14 cellular contexts compared by ENCODE assay signal in the genomic region with DNA sequence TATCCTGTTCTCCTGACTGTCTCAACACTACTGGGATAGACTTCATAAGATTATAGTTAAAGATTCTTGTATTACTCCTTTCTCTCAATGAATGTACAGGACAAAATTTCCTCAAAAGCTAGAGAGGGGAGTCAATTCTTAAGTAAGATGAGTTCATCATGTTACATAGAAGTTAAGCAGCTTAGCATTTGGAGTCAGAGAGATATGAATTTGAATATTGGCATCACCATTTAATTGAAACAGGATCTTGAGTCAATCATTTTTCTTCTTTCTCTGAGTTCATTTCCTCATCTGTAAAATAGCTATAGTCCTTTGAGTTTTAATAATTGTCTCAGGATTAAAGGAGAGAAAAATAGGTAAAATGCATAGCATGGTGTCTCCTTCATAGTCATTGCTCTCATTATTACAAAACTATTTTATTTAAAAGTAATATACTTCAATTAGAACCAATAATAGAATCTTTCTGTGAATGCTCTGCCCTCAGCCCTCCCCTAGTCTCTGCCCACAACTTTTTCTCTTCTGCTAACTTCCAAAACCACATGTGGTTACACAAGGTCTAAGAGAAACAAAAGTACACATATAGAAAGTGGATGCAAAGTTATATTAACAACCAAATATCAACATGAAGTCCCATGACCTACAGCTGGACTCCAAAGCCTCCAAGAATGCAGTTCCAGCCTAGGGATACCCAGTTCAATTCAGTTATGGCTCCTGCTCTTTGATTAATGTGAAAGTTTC.
"Had no signal": no experiment of that assay in that cellular context is flagged by ENCODE, and none has a peak within 500 bp of the region (broad histone marks: within the 10 kb centered on the region; RNA-seq: fewer than 3 reads in every experiment).

No MANE protein-coding gene starts in this region.

- H3K36me3 ChIP-seq: prostate gland, right lobe of liver, spleen, thyroid gland had no signal

- H3K9me3 ChIP-seq: body of pancreas, prostate gland, thyroid gland had no signal

- H3K4me3 ChIP-seq: body of pancreas, prostate gland, right lobe of liver, spleen, thyroid gland had no signal

- H3K27me3 ChIP-seq: body of pancreas, right lobe of liver, spleen, thyroid gland had no signal

- H3K27ac ChIP-seq: body of pancreas, prostate gland, right lobe of liver, spleen, thyroid gland had no signal

- H3K4me1 ChIP-seq: body of pancreas, prostate gland, right lobe of liver, spleen, thyroid gland had no signal

- DNase-seq: activated B cell treated with CpG ODN at 0.5 μM for 24 hours; activated CD4-positive, alpha-beta T cell treated with anti-CD3 and anti-CD28 coated beads, Interleukin-2, amount 50 U/mL, for 1 hour; activated CD8-positive, alpha-beta memory T cell treated with anti-CD3 and anti-CD28 coated beads for 24 hours; activated gamma-delta T cell treated with Interleukin-2 at 50 U/mL for 16 hours; amygdala; body of pancreas; effector memory CD4-positive, alpha-beta T cell; head of caudate nucleus; nephron progenitor cell; occipital lobe; right lobe of liver; spleen; thyroid gland had no signal

- ATAC-seq: body of pancreas, right lobe of liver had no signal
